ENCODE assay signal across 8 cellular contexts in genomic region chr3:122793568-122794416, GRCh38.
DNase-seq lines count a peak whose midpoint lies in the region; ATAC-seq and TF ChIP-seq lines count a peak whose summit lies in the region.

A gene with protein sequence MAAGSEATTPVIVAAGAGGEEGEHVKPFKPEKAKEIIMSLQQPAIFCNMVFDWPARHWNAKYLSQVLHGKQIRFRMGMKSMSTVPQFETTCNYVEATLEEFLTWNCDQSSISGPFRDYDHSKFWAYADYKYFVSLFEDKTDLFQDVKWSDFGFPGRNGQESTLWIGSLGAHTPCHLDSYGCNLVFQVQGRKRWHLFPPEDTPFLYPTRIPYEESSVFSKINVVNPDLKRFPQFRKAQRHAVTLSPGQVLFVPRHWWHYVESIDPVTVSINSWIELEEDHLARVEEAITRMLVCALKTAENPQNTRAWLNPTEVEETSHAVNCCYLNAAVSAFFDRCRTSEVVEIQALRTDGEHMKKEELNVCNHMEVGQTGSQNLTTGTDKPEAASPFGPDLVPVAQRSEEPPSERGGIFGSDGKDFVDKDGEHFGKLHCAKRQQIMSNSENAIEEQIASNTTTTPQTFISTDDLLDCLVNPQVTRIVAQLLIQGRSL (minus strand): TSS chr3:122793831. CDS start chr3:122793680, 151 bp downstream.

- ATAC-seq in GM19351 (IDR thresholded peaks at IDR 0.05; ENCODE audit: unreplicated experiment): peak; percentile 56
- ATAC-seq in HG03565 (IDR thresholded peaks at IDR 0.05; ENCODE audit: unreplicated experiment): peak; percentile 54

- no peak for TF ChIP-seq CTCF in AG04449 (IDR thresholded peaks at IDR 0.05; ENCODE audit: insufficient read depth, low read length, missing control alignments)

- POLR2A ChIA-PET in AG04449 (lab: Yijun Ruan, JAX): no interaction called here

- CTCF ChIA-PET in AG04449 (lab: Yijun Ruan, JAX): no interaction called here

- H3K36me3 ChIP-seq in endocrine pancreas (ENCODE audit: control insufficient read depth, insufficient read depth, low read length): no peaks in the 10 kb centered on the region

- peaks cover 5% of the 10 kb centered on the region for H3K4me1 ChIP-seq in endocrine pancreas (ENCODE audit: control insufficient read depth, insufficient read depth, low read length)

- peak within 1 kb of the TSS; percentile 87 for H3K4me3 ChIP-seq in AG04449 (ENCODE audit: low read depth, low read length)
- H3K4me3 ChIP-seq in endocrine pancreas (ENCODE audit: control insufficient read depth, insufficient read depth, low read length): peak within 1 kb of the TSS; percentile 89

- H3K9ac ChIP-seq in endocrine pancreas (ENCODE audit: control insufficient read depth, insufficient read depth, low read length): peak within 1 kb of the TSS; percentile 82

- no peaks in the 10 kb centered on the region for H3K27me3 ChIP-seq in endocrine pancreas (ENCODE audit: control insufficient read depth, insufficient read depth, low read length)

- DNase-seq in AG04449 (ENCODE audit: low read depth, low spot score) (peak; percentile 56), middle frontal gyrus (ENCODE audit: extremely low spot score, low spot score) (peak; percentile 84), NCI-H748 (lab: John Stamatoyannopoulos, UW; ENCODE audit: unreplicated experiment) (no peak)
- peak; percentile 90 to 93 for DNase-seq in activated CD4-positive, alpha-beta T cell treated with anti-CD3 and anti-CD28 coated beads, Interleukin-2, amount 50 U/mL, for 48 hours
- peak; percentile 83 to 86 for DNase-seq in stimulated activated CD8-positive, alpha-beta memory T cell treated with anti-CD3 and anti-CD28 coated beads, Interleukin-2, amount 100 ng/mL, for 48 hours (ENCODE audit: low read depth in 2 of 2)

- no peaks in the 10 kb centered on the region for H3K9me3 ChIP-seq in endocrine pancreas (ENCODE audit: control insufficient read depth, low read length)
